Comparison of ENCODE assay signal across 8 cellular contexts in the genomic region with DNA sequence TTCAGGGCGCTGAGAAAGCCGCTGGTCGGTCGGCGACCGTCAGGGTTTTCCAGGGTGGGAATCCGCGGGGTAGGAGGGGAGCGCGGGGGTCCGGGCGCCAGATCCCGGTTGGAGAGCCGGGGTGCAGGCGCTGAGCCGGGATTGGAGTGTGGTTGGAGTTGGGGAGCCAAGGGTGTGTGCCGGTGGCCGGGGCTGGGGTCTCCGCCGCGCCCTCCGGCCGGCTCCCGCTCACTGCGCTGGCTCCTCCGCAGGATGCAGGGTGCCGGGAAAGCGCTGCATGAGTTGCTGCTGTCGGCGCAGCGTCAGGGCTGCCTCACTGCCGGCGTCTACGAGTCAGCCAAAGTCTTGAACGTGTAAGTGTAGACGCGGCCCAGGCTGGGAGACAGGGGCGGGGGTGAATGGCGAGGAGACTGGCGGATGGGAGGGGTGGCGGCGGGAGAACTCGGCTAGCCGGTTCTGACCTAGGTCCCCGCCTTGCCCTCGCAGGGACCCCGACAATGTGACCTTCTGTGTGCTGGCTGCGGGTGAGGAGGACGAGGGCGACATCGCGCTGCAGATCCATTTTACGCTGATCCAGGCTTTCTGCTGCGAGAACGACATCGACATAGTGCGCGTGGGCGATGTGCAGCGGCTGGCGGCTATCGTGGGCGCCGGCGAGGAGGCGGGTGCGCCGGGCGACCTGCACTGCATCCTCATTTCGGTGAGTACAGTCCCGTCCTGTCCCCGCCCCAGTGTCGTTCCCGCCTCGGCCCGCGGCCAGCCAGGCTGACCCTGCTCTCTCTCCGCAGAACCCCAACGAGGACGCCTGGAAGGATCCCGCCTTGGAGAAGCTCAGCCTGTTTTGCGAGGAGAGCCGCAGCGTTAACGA. TPM values are rescaled to one million over a fixed set of nuclear protein-coding genes. Genes with fewer than 3 reads are reported as not detected.
A peak's percentile ranks its signal among the peaks of the same experiment; 100 is the strongest.
DNase-seq lines count a peak whose midpoint lies in the region; ATAC-seq, FAIRE-seq and TF ChIP-seq lines count a peak whose summit lies in the region.

No MANE protein-coding gene starts in this region.

- peaks cover 28 to 44% of the 10 kb centered on the region in 2 experiments for H3K4me1 ChIP-seq in HCT116 (ENCODE audit: control insufficient read depth in 1 of 2, insufficient read depth in 2 of 2, low read length in 2 of 2)
- H3K4me1 ChIP-seq in astrocyte (ENCODE audit: insufficient read depth, low read length): peaks cover 36% of the 10 kb centered on the region
- peaks cover 27% of the 10 kb centered on the region for H3K4me1 ChIP-seq in hepatocyte (ENCODE audit: insufficient read depth)
- peaks cover 40% of the 10 kb centered on the region for H3K4me1 ChIP-seq in psoas muscle

- H3K27me3 Mint-ChIP-seq in astrocyte (ENCODE audit: low read depth, unreplicated experiment): peaks cover 37% of the 10 kb centered on the region

- RAD21 ChIA-PET in HCT116 (lab: Charles Lee; ENCODE audit: low non-redundant PET in 1 of 2, low total read pairs in 2 of 2, uncharacterized antibody in 2 of 2, unreplicated experiment in 2 of 2): interaction anchor here in 1 of 2 experiments (0.7 kb wide), 1 partner anchor 497 kb away, joined by 3 read pairs; no protein-coding TSS in a partner anchor

- peak; percentile 23 for ATAC-seq in HCT116
- peak; percentile 28 to 48 (median 42) for ATAC-seq in psoas muscle
- no peak for ATAC-seq in HG02885 (IDR thresholded peaks at IDR 0.05; ENCODE audit: poor library complexity, unreplicated experiment)

- FAIRE-seq in astrocyte (lab: Jason Lieb, UNC): no peak

- H3K27ac ChIP-seq in HCT116 (ENCODE audit: low read depth, low read length) (peak overlapping the region; percentile 50; the same call in 1 of the 2 replicates), astrocyte (ENCODE audit: low read depth, low read length) (no peak overlapping the region), hepatocyte (peak overlapping the region; percentile 89), psoas muscle (peak overlapping the region; percentile 93)

- peak overlapping the region; percentile 89 for H3K4me2 ChIP-seq in HCT116 (ENCODE audit: low read length)
- peak overlapping the region; percentile 96 for H3K4me2 ChIP-seq in astrocyte (ENCODE audit: low read length)
- H3K4me2 ChIP-seq in hepatocyte: peak overlapping the region; percentile 96

- H3K9me2 ChIP-seq in HCT116 (ENCODE audit: insufficient read depth) (no peaks in the 10 kb centered on the region), hepatocyte (replicated peaks; ENCODE audit: insufficient read depth) (no peaks in the 10 kb centered on the region)

- no peak for TF ChIP-seq POLR2A in HCT116 (IDR thresholded peaks at IDR 0.05; ENCODE audit: borderline replicate concordance, extremely low read depth, insufficient read depth, insufficient read length)

- H3K27me3 ChIP-seq in HCT116 (ENCODE audit: insufficient read depth, low read length) (peaks cover 33% of the 10 kb centered on the region), astrocyte (ENCODE audit: insufficient read depth, low read length) (peaks cover 22% of the 10 kb centered on the region), hepatocyte (no peaks in the 10 kb centered on the region), psoas muscle (ENCODE audit: insufficient read depth in 3 of 3, low read length in 2 of 3) (no peaks in the 10 kb centered on the region)

- H3K4me3 Mint-ChIP-seq in astrocyte (ENCODE audit: unreplicated experiment): peak overlapping the region; percentile 90

- H3K36me3 ChIP-seq in HCT116 (ENCODE audit: control insufficient read depth in 1 of 2, insufficient read depth in 2 of 2, low read length in 2 of 2) (no peaks in the 10 kb centered on the region), astrocyte (ENCODE audit: insufficient read depth, low read length) (no peaks in the 10 kb centered on the region), hepatocyte (replicated peaks; ENCODE audit: insufficient read depth, low read depth) (no peaks in the 10 kb centered on the region), psoas muscle (ENCODE audit: insufficient read depth in 1 of 2, low read depth in 1 of 2) (no peaks in the 10 kb centered on the region)

- DNase-seq in AG04449 (ENCODE audit: low read depth, low spot score) (no peak), HCT116 (ENCODE audit: low read depth, low spot score) (no peak), T-helper 2 cell (peak in 4 of 5 experiments; percentile 40 to 78 (median 41)), astrocyte (ENCODE audit: low read depth) (peak; percentile 58), hepatocyte (ENCODE audit: low spot score) (peak; percentile 77), psoas muscle (peak; percentile 68 to 78)
- DNase-seq in NK-92 treated with Interleukin-12 subunit alpha and Interleukin-12 subunit beta, amount 100 ng/mL, for 24 hours (lab: John Stamatoyannopoulos, UW): no peak

- intact Hi-C loops in HCT116 (cut with micrococcal nuclease): no loop called here
- intact Hi-C loops in psoas muscle (cut with DNase I): loop anchor here (2.0 to 10.0 kb wide), 5 partner anchors 33 to 399 kb away; no protein-coding TSS in a partner anchor

- H3K4me3 ChIP-seq in AG04449 (ENCODE audit: low read depth, low read length): peak overlapping the region; percentile 32
- peak overlapping the region; percentile 40 to 58 for H3K4me3 ChIP-seq in HCT116 (replicated peaks in 1 of 2; ENCODE audit: low read depth in 1 of 2, low read length in 2 of 2)
- peak overlapping the region; percentile 65 for H3K4me3 ChIP-seq in astrocyte (ENCODE audit: insufficient read depth, low read depth, low read length)
- H3K4me3 ChIP-seq in hepatocyte: peak overlapping the region; percentile 92
- peak overlapping the region; percentile 82 for H3K4me3 ChIP-seq in psoas muscle

- TF ChIP-seq RAD21 in HCT116 (IDR thresholded peaks at IDR 0.05; ENCODE audit: low read depth): no peak

- H3K9me3 ChIP-seq in HCT116 (ENCODE audit: control insufficient read depth in 1 of 2, insufficient read depth in 1 of 2, low read depth in 1 of 2, low read length in 2 of 2): no peaks in the 10 kb centered on the region
- no peaks in the 10 kb centered on the region for H3K9me3 ChIP-seq in astrocyte (ENCODE audit: insufficient read depth, low read depth, low read length)
- no peaks in the 10 kb centered on the region for H3K9me3 ChIP-seq in hepatocyte (ENCODE audit: low read depth)
- H3K9me3 ChIP-seq in psoas muscle: no peaks in the 10 kb centered on the region

- H4K20me1 ChIP-seq in HCT116 (ENCODE audit: insufficient read depth): no peaks in the 10 kb centered on the region
- no peaks in the 10 kb centered on the region for H4K20me1 ChIP-seq in astrocyte (ENCODE audit: insufficient read depth, low read length)
- no peaks in the 10 kb centered on the region for H4K20me1 ChIP-seq in hepatocyte (ENCODE audit: insufficient read depth, poor library complexity, severe bottlenecking)

- no peaks in the 10 kb centered on the region for H3K9me3 Mint-ChIP-seq in astrocyte (ENCODE audit: unreplicated experiment)

- peaks cover 11% of the 10 kb centered on the region for H3K4me1 Mint-ChIP-seq in astrocyte (ENCODE audit: low read depth, unreplicated experiment)

- H3K9ac ChIP-seq in HCT116 (ENCODE audit: low read length): peak overlapping the region; percentile 22; the same call in 1 of the 2 replicates
- peak overlapping the region; percentile 70 for H3K9ac ChIP-seq in astrocyte (ENCODE audit: low read length)

- CTCF ChIA-PET in AG04449 (lab: Yijun Ruan, JAX): interaction anchor here (13.0 kb wide), 1 partner anchor 496 kb away, joined by 265 read pairs; no protein-coding TSS in a partner anchor
- CTCF ChIA-PET in HCT116 (lab: Charles Lee): interaction anchor here (1.1 to 12.4 kb wide), 5 partner anchors 12 to 501 kb away, joined by 4 to 297 read pairs (median 6); no protein-coding TSS in a partner anchor

- POLR2A ChIA-PET in AG04449 (lab: Yijun Ruan, JAX): no interaction called here
- POLR2A ChIA-PET in HCT116 (lab: Charles Lee): interaction anchor here (0.7 to 1.1 kb wide), 4 partner anchors 12 to 501 kb away, joined by 3 to 4 read pairs (median 4); no protein-coding TSS in a partner anchor

- peak overlapping the region; percentile 85 for H3K27ac Mint-ChIP-seq in astrocyte (ENCODE audit: unreplicated experiment)

- no peaks in the 10 kb centered on the region for H3K36me3 Mint-ChIP-seq in astrocyte (ENCODE audit: low read depth, unreplicated experiment)

- TF ChIP-seq CTCF in AG04449 (IDR thresholded peaks at IDR 0.05; ENCODE audit: insufficient read depth, low read length, missing control alignments): no peak
- TF ChIP-seq CTCF in HCT116 (IDR thresholded peaks at IDR 0.05 in 2 of 3, conservative IDR thresholded peaks at IDR 0.05 in 1 of 3; ENCODE audit: borderline replicate concordance in 1 of 3, insufficient read depth in 1 of 3, low read depth in 2 of 3, low read length in 2 of 3): no peak
- no peak for TF ChIP-seq CTCF in astrocyte (IDR thresholded peaks at IDR 0.05; ENCODE audit: insufficient read depth, low read depth, low read length)
- no peak for TF ChIP-seq CTCF in hepatocyte (IDR thresholded peaks at IDR 0.05; ENCODE audit: poor library complexity)
- TF ChIP-seq CTCF in psoas muscle (IDR thresholded peaks at IDR 0.05): no peak

- under 1% methylated on average over 68 of the region's 85 CpGs for WGBS in hepatocyte (ENCODE audit: low lambda C conversion rate, missing lambda C conversion rate)
- WGBS in psoas muscle, 3 donors: 2 to 5% (median 5%) methylated on average over 73 to 85 of the region's 85 CpGs

- H2AFZ ChIP-seq in HCT116 (ENCODE audit: low read depth, low read length, poor library complexity, severe bottlenecking): peak overlapping the region; percentile 34
- peak overlapping the region; percentile 76 for H2AFZ ChIP-seq in astrocyte (ENCODE audit: low read depth, low read length)
- peak overlapping the region; percentile 26 for H2AFZ ChIP-seq in hepatocyte

- BruUV-seq in HCT116 (replicated peaks; lab: Mats Ljungman, UMichigan): no TSS peak

- no peaks in the 10 kb centered on the region for H3K79me2 ChIP-seq in HCT116 (ENCODE audit: insufficient read depth, low read length)
- H3K79me2 ChIP-seq in astrocyte (ENCODE audit: insufficient read depth, low read length): no peaks in the 10 kb centered on the region
- peaks cover 8% of the 10 kb centered on the region for H3K79me2 ChIP-seq in hepatocyte

TF ChIP-seq in HCT116, 20 proteins besides CTCF, POLR2A, EP300 and RAD21:
- TF ChIP-seq TCF7L2 (IDR thresholded peaks at IDR 0.05; ENCODE audit: borderline replicate concordance, extremely low read depth, insufficient read depth, insufficient read length) (no peak), EGR1 (IDR thresholded peaks at IDR 0.05; ENCODE audit: low read depth) (0 out of 2 replicates have a peak, but pooled peaks have one; percentile 38)

RNA-seq across cellular contexts. Expression of gene GADD45G, which starts 0.6 kb away (rescaled TPM):
- total RNA-seq in HCT116 (2021; ENCODE audit: unreplicated experiment) (not detected), astrocyte (3.5 and 5.2 TPM in 2 replicates), hepatocyte (14.7 and 15.7 TPM in 2 replicates), psoas muscle (100 to 1,000 TPM in 1 of 4 donors, 10 to 100 TPM in 2, 1 to 10 TPM in 1; 2.4 to 185 (median 13.8) TPM)
- polyA plus RNA-seq in HCT116 (2012): 0.12 and 0.14 TPM in 2 replicates
- polyA plus RNA-seq in hepatocyte (45.1 and 47.8 TPM in 2 replicates), psoas muscle (100 to 1,000 TPM in 2 of 3 donors, 10 to 100 TPM in 1; 30.7 to 288 (median 189) TPM)

Comparison
In these comparisons a context has a peak if more than half of its experiments do, and no peak if none do; other contexts are left out.
1. DNase-seq: peak in T-helper 2 cell (4 of 5), astrocyte (single experiment), hepatocyte (single experiment) and psoas muscle (2 of 2); none in AG04449 (single experiment), HCT116 (single experiment) and NK-92 treated with Interleukin-12 subunit alpha and Interleukin-12 subunit beta, amount 100 ng/mL, for 24 hours (single experiment).
2. H3K4me3 ChIP-seq: peak in every context shown above with its lines; median percentile 92 in hepatocyte; 82 in psoas muscle; 65 in astrocyte; 49 in HCT116; 32 in AG04449.
3. H2AFZ ChIP-seq: peak in every context shown above with its lines; median percentile 76 in astrocyte; 34 in HCT116; 26 in hepatocyte.
4. Peak in every context shown above with its lines, with median percentiles within 50 percentile points of each other: H3K4me2 ChIP-seq.